In the genomic region with DNA sequence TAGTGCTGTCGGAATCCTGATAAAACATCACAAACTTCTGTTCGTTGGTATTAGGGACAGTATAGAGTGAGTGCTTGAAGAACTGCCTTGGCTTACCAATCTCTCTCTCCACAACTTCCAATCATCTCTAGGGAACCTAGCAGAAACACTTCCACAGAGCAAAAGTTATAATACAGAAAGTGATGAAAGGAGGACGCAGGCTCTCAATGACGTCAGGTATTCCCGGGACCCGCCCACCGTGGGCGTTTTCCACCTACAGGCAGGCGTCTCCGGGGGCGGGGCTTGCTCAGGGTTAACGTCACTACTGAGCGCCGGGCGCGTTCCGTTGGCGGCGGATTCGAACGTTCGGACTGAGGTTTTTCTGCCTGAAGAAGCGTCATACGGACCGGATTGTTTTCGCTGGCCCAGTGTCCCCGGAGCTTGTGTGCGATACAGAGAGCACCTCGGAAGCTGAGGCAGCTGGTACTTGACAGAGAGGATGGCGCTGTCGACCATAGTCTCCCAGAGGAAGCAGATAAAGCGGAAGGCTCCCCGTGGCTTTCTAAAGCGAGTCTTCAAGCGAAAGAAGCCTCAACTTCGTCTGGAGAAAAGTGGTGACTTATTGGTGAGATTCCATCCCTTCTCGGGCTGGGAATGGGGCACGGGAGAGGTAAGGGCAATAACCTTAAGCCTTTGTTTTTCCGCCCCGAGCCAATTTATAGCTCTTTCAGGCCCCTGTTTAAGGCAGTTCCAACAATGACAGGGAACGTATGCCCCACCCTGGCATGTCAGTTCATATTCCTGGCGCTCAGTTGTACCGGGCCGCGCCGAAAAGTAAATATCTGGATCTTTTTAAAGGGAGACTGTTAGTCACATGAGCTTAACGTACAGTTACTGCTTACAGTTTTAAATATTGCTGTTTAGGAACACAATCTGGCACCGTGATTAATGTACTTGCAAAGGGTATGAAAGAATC, we compare ENCODE assay signal across 8 cellular contexts. TPM values are rescaled to one million over a fixed set of nuclear protein-coding genes. Genes with fewer than 3 reads are reported as not detected.
DNase-seq lines count a peak whose midpoint lies in the region; ATAC-seq, FAIRE-seq and TF ChIP-seq lines count a peak whose summit lies in the region.

Gene CENPW, plus strand, starts transcription at position 320 of the 955 bp plus-strand sequence. Its CDS starts 159 bp downstream, at position 479.

- no peaks in the 10 kb centered on the region for H3K9me3 Mint-ChIP-seq in activated CD4-positive, alpha-beta T cell treated with anti-CD3 and anti-CD28 coated beads, Interleukin-2, amount 10 ng/mL, durations not matched to agents 24 days and 14 days

- no peaks in the 10 kb centered on the region for H3K27me3 Mint-ChIP-seq in activated CD4-positive, alpha-beta T cell treated with anti-CD3 and anti-CD28 coated beads, Interleukin-2, amount 10 ng/mL, durations not matched to agents 24 days and 14 days

- peak within 1 kb of the TSS; percentile 98 for H3K4me2 ChIP-seq in HepG2 (ENCODE audit: low read depth, low read length)

- no peaks in the 10 kb centered on the region; a peak in 1 of 5 replicates for H3K36me3 ChIP-seq in HepG2 (replicated peaks in 1 of 2; ENCODE audit: control insufficient read depth in 1 of 2, insufficient read depth in 2 of 2, low read length in 2 of 2)

- no peaks in the 10 kb centered on the region for H3K36me3 Mint-ChIP-seq in activated CD4-positive, alpha-beta T cell treated with anti-CD3 and anti-CD28 coated beads, Interleukin-2, amount 10 ng/mL, durations not matched to agents 24 days and 14 days (ENCODE audit: low read depth)

- peaks cover 36% of the 10 kb centered on the region for H3K79me2 ChIP-seq in HepG2 (ENCODE audit: insufficient read depth, low read length)

- peaks cover 26% of the 10 kb centered on the region for H3K4me1 ChIP-seq in HepG2 (ENCODE audit: insufficient read depth, low read length)

- H3K27ac Mint-ChIP-seq in activated CD4-positive, alpha-beta T cell treated with anti-CD3 and anti-CD28 coated beads, Interleukin-2, amount 10 ng/mL, durations not matched to agents 24 days and 14 days: no peak within 1 kb of the TSS

- no peaks in the 10 kb centered on the region for H3K9me3 ChIP-seq in HepG2 (ENCODE audit: low read length)

- POLR2A ChIA-PET in HepG2 (lab: Yijun Ruan, JAX): no interaction called here

- H3K27ac ChIP-seq in HepG2 (ENCODE audit: extremely low read length, insufficient read depth, low read length): peak within 1 kb of the TSS; percentile 68

- FAIRE-seq in HepG2 (lab: Jason Lieb, UNC): peak; percentile 96

- peak within 1 kb of the TSS; percentile 81 for H3K9ac ChIP-seq in HepG2 (ENCODE audit: insufficient read depth, low read depth, low read length)

- intact Hi-C loops in activated CD4-positive, alpha-beta T cell treated with anti-CD3 and anti-CD28 coated beads, Interleukin-2, amount 10 ng/mL, durations not matched to agents 24 days and 14 days (cut with micrococcal nuclease): loop anchor here (2.0 to 5.0 kb wide), 4 partner anchors 158 to 559 kb away; partner anchors contain the start of genes NCOA7 and TRMT11
- intact Hi-C loops in HepG2 (cut with micrococcal nuclease; ENCODE audit: unreplicated experiment): loop anchor here (5.0 kb wide), 1 partner anchor 153 kb away; no protein-coding TSS in a partner anchor

- H3K4me3 Mint-ChIP-seq in activated CD4-positive, alpha-beta T cell treated with anti-CD3 and anti-CD28 coated beads, Interleukin-2, amount 10 ng/mL, durations not matched to agents 24 days and 14 days: no peak within 1 kb of the TSS

- peak within 1 kb of the TSS; percentile 80 to 97 (median 96) for H3K4me3 ChIP-seq in HepG2 (replicated peaks in 1 of 3; ENCODE audit: insufficient read depth in 1 of 3, low read depth in 2 of 3, low read length in 3 of 3)

- peak; percentile 25; the same call in 1 of the 2 replicates for TF ChIP-seq RAD21 in HepG2 (CRISPR knock-in tag; IDR thresholded peaks at IDR 0.05)

- peaks cover 26% of the 10 kb centered on the region for H3K4me1 Mint-ChIP-seq in activated CD4-positive, alpha-beta T cell treated with anti-CD3 and anti-CD28 coated beads, Interleukin-2, amount 10 ng/mL, durations not matched to agents 24 days and 14 days

- DNase-seq in CD1c-positive myeloid dendritic cell (ENCODE audit: extremely low spot score) (peak; percentile 96), NCI-H526 (lab: John Stamatoyannopoulos, UW) (peak; percentile 72 to 95), dermis microvascular lymphatic vessel endothelial cell (ENCODE audit: low read depth in 2 of 2) (peak; percentile 76 to 79), HepG2 (ENCODE audit: low spot score) (peak; percentile 88)
- peak; percentile 99 for DNase-seq in activated CD4-positive, alpha-beta T cell treated with anti-CD3 and anti-CD28 coated beads, Interleukin-2, amount 10 ng/mL, durations not matched to agents 24 days and 14 days
- DNase-seq in stimulated activated CD4-positive, alpha-beta T cell treated with anti-CD3 and anti-CD28 coated beads, Interleukin-2, amount 100 ng/mL, for 48 hours: peak; percentile 95 to 97

- H2AFZ ChIP-seq in HepG2 (ENCODE audit: low read length): peak within 1 kb of the TSS; percentile 96

- CTCF ChIA-PET in HepG2 (lab: Yijun Ruan, JAX; ENCODE audit: low intra/inter-chr PET ratio, low total read pairs): no interaction called here

- TSS peak; percentile 73 for BruUV-seq in HepG2 (replicated peaks; lab: Mats Ljungman, UMichigan)

- H4K20me1 ChIP-seq in HepG2 (ENCODE audit: insufficient read depth, low read length): no peaks in the 10 kb centered on the region

- H3K27me3 ChIP-seq in HepG2 (ENCODE audit: control insufficient read depth in 1 of 2, insufficient read depth in 2 of 2, low read length in 2 of 2): peaks cover 0 to 5% of the 10 kb centered on the region in 2 experiments; a peak in 1 of 5 replicates

- peak; percentile 30 for TF ChIP-seq CTCF in HepG2 (CRISPR knock-in tag; IDR thresholded peaks at IDR 0.05)

- in situ Hi-C loops in HepG2 (cut with HindIII; ENCODE audit: extremely low pct_ligation_motif_present, low pct_unique_long_range_greater_than_20kb): no loop called here

- 4% methylated on average over 47 of the region's 48 CpGs for WGBS in HepG2 (ENCODE audit: low lambda C conversion rate)

- peak; percentile 77 to 85 for TF ChIP-seq POLR2A in HepG2 (IDR thresholded peaks at IDR 0.05; ENCODE audit: insufficient read depth in 1 of 2, low read depth in 2 of 2, low read length in 2 of 2)

- peak; percentile 88 for ATAC-seq in GM19372 (IDR thresholded peaks at IDR 0.05; ENCODE audit: low read depth, unreplicated experiment)
- peak; percentile 89 for ATAC-seq in HG03520 (IDR thresholded peaks at IDR 0.05; ENCODE audit: unreplicated experiment)
- peak; percentile 92 for ATAC-seq in HepG2

- 0 out of 4 replicates have a peak, but pooled peaks of 1 of the 2 experiments have one; percentile 65 for TF ChIP-seq EP300 in HepG2 (IDR thresholded peaks at IDR 0.05; ENCODE audit: low read depth in 2 of 2, low read length in 2 of 2)
- TF ChIP-seq EP300 in HepG2 (CRISPR knock-in tag; IDR thresholded peaks at IDR 0.05; ENCODE audit: borderline replicate concordance): no peak

TF ChIP-seq in HepG2, 621 proteins besides CTCF, POLR2A, EP300 and RAD21 (continues in another document):
- TF ChIP-seq ATF7-NPFF (CRISPR knock-in tag; IDR thresholded peaks at IDR 0.05; ENCODE audit: low read depth): peak; percentile 86; the same call in 1 of the 2 replicates

RNA-seq across cellular contexts. Expression of gene CENPW, which starts in this region (rescaled TPM):
- 42.7 and 45.8 TPM in 2 replicates for total RNA-seq in activated CD4-positive, alpha-beta T cell treated with anti-CD3 and anti-CD28 coated beads, Interleukin-2, amount 10 ng/mL, durations not matched to agents 24 days and 14 days
- total RNA-seq in dermis microvascular lymphatic vessel endothelial cell: 3.5 and 14.4 TPM in 2 replicates
- total RNA-seq in HepG2 (2016; rRNA removed; fragmentation: Illumina TruSeq; extraction: Trizol): 94.7 and 133 TPM in 2 replicates
- 15.5 and 17.3 TPM in 2 replicates for total RNA-seq in HepG2 (2016; cell fraction: cytosol; rRNA removed; fragmentation: Illumina TruSeq; extraction: Trizol; ENCODE audit: low read depth)
- 92.0 and 148 TPM in 2 replicates for total RNA-seq in HepG2 (2016; cell fraction: insoluble cytoplasmic fraction; rRNA removed; fragmentation: Illumina TruSeq; extraction: Trizol)
- total RNA-seq in HepG2 (2016; cell fraction: membrane; rRNA removed; fragmentation: Illumina TruSeq; extraction: Trizol): 16.4 and 21.2 TPM in 2 replicates
- 37.3 and 39.1 TPM in 2 replicates for total RNA-seq in HepG2 (2016; cell fraction: nucleus; rRNA removed; fragmentation: Illumina TruSeq; extraction: Trizol)
- 6.3 and 8.6 TPM in 2 replicates for polyA plus RNA-seq in HepG2 (2011; rRNA removed)
- 6.4 and 6.9 TPM in 2 replicates for polyA plus RNA-seq in HepG2 (2011; cell fraction: cytosol; rRNA removed)
- 3.4 and 5.1 TPM in 2 replicates for polyA plus RNA-seq in HepG2 (2011; cell fraction: nucleus; rRNA removed)
- 13.3 and 28.7 TPM in 2 replicates for polyA plus RNA-seq in HepG2 (2012)
- 14.9 and 15.1 TPM in 2 replicates for polyA plus RNA-seq in HepG2 (2016; cell fraction: cytosol; fragmentation: Illumina TruSeq; extraction: Trizol; ENCODE audit: low read depth)
- polyA plus RNA-seq in HepG2 (2016; cell fraction: insoluble cytoplasmic fraction; fragmentation: Illumina TruSeq; extraction: Trizol; ENCODE audit: low read depth): 132 and 140 TPM in 2 replicates
- 12.5 and 16.4 TPM in 2 replicates for polyA plus RNA-seq in HepG2 (2016; cell fraction: membrane; fragmentation: Illumina TruSeq; extraction: Trizol; ENCODE audit: low read depth)
- 50.0 and 52.5 TPM in 2 replicates for polyA plus RNA-seq in HepG2 (2016; cell fraction: nucleus; fragmentation: Illumina TruSeq; extraction: Trizol; ENCODE audit: insufficient read depth, low read depth)
- polyA minus RNA-seq in HepG2 (2011; rRNA and poly(A)+ RNA removed; ENCODE audit: low replicate concordance): 1.2 and 8.9 TPM in 2 replicates
- 3.3 and 5.5 TPM in 2 replicates for polyA minus RNA-seq in HepG2 (2011; cell fraction: cytosol; rRNA and poly(A)+ RNA removed)
- 8.8 and 19.4 TPM in 2 replicates for polyA minus RNA-seq in HepG2 (2011; cell fraction: nucleus; rRNA and poly(A)+ RNA removed)

Comparison
In these comparisons a context has a peak if more than half of its experiments do, and no peak if none do; other contexts are left out.
1. Peak in every context shown above with its lines: DNase-seq, ATAC-seq, H3K4me3 ChIP-seq and H3K27ac ChIP-seq.